1 cellular context compared by ENCODE assay signal in the genomic region with DNA sequence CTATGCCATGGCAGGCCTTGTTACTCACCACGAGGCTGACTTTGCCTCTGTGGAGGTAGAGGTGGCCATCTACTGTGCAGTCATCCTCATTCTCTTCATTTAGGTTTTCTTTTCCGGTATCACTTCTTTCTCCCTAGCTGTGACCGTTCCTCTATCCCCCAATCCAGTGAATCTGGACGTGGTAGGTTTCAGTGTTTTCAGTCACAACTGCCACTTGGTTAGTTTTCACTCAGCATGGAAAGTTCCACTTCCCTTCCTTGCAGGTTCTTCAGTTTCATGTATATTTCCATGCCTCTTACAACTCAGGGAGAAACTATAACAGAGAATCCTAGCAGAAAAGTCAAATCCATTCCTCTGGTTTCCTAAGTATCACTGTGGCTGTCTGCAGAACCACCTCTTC.
TF ChIP-seq lines count a peak whose summit lies in the region.

No MANE protein-coding gene starts in this region.

TF ChIP-seq in HEK293, 187 proteins besides CTCF, POLR2A, EP300 and RAD21 (continued from another document):
- TF ChIP-seq, protein P1, sequence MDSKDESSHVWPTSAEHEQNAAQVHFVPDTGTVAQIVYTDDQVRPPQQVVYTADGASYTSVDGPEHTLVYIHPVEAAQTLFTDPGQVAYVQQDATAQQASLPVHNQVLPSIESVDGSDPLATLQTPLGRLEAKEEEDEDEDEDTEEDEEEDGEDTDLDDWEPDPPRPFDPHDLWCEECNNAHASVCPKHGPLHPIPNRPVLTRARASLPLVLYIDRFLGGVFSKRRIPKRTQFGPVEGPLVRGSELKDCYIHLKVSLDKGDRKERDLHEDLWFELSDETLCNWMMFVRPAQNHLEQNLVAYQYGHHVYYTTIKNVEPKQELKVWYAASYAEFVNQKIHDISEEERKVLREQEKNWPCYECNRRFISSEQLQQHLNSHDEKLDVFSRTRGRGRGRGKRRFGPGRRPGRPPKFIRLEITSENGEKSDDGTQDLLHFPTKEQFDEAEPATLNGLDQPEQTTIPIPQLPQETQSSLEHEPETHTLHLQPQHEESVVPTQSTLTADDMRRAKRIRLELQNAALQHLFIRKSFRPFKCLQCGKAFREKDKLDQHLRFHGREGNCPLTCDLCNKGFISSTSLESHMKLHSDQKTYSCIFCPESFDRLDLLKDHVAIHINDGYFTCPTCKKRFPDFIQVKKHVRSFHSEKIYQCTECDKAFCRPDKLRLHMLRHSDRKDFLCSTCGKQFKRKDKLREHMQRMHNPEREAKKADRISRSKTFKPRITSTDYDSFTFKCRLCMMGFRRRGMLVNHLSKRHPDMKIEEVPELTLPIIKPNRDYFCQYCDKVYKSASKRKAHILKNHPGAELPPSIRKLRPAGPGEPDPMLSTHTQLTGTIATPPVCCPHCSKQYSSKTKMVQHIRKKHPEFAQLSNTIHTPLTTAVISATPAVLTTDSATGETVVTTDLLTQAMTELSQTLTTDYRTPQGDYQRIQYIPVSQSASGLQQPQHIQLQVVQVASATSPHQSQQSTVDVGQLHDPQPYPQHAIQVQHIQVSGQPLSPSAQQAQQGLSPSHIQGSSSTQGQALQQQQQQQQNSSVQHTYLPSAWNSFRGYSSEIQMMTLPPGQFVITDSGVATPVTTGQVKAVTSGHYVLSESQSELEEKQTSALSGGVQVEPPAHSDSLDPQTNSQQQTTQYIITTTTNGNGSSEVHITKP (tag by site-specific recombination; IDR thresholded peaks at IDR 0.05), result no peak
